ENCODE assay signal across 1 cellular context in the genomic region with DNA sequence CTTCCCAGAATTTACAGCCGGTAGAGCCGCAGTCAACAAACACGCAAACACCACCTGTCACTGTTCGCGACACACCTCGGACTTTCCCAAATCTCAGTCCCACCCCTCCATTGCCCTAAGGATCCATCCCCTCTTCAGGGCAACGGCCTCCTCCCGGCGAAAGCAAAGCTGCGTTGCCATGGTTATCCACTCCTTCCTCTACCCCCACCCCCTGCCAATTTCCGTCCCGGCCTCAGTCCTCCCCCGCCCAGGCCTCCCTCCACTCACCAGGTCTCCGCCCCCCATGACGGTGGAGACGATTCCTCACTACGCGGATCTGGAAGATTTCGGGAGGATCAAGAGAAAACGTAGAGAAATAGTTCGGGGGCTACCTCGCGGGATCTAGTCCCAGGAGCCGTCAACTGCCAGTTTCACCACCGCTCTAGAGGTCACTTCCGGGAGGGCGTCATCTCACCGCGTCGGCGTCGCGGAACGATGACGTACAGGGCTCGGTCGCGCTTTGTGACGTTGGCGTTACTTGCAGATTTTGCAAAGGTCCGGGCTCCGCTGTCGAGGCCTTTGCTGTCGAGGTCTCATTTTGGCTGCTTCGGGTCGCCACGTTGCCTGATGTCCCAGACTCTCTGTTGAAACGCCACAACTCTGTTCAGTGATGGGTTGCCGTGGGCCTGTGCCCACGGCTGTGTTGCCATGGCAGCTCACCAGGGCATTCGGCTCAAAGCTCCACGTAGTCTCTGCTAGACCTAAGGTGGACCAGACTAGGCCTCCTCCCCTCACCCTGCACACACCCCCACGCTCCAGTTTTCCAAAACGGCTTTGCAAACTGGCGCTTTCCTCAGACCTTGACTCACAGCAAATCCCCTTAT.
TF ChIP-seq lines count a peak whose summit lies in the region.

Gene CWC25, minus strand, starts transcription at position 423 of the 863 bp plus-strand sequence. Its CDS starts 138 bp downstream, at position 285.

TF ChIP-seq in GM12878, 131 proteins besides CTCF, POLR2A, EP300 and RAD21 (continued from another document and continues in another):
- TF ChIP-seq, protein P1, sequence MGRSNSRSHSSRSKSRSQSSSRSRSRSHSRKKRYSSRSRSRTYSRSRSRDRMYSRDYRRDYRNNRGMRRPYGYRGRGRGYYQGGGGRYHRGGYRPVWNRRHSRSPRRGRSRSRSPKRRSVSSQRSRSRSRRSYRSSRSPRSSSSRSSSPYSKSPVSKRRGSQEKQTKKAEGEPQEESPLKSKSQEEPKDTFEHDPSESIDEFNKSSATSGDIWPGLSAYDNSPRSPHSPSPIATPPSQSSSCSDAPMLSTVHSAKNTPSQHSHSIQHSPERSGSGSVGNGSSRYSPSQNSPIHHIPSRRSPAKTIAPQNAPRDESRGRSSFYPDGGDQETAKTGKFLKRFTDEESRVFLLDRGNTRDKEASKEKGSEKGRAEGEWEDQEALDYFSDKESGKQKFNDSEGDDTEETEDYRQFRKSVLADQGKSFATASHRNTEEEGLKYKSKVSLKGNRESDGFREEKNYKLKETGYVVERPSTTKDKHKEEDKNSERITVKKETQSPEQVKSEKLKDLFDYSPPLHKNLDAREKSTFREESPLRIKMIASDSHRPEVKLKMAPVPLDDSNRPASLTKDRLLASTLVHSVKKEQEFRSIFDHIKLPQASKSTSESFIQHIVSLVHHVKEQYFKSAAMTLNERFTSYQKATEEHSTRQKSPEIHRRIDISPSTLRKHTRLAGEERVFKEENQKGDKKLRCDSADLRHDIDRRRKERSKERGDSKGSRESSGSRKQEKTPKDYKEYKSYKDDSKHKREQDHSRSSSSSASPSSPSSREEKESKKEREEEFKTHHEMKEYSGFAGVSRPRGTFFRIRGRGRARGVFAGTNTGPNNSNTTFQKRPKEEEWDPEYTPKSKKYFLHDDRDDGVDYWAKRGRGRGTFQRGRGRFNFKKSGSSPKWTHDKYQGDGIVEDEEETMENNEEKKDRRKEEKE (IDR thresholded peaks at IDR 0.05) = no peak
- TF ChIP-seq IKZF2 (IDR thresholded peaks at IDR 0.05) (0 out of 4 replicates have a peak, but pooled peaks of 1 of the 2 experiments have one; percentile 5), MYB (IDR thresholded peaks at IDR 0.05; ENCODE audit: borderline replicate concordance, low read depth, low read length) (peak; percentile 95), NRF1 (conservative IDR thresholded peaks at IDR 0.05; ENCODE audit: low read depth, low read length) (no peak), E2F8 (IDR thresholded peaks at IDR 0.05; ENCODE audit: low read depth, partially characterized antibody) (peak; percentile 97), KAT2A (conservative IDR thresholded peaks at IDR 0.05; ENCODE audit: control insufficient read depth, low read depth, low read length) (no peak), ZNF217 (IDR thresholded peaks at IDR 0.05) (no peak), BRCA1 (IDR thresholded peaks at IDR 0.05; ENCODE audit: low read depth, low read length) (peak; percentile 48), SMARCA5 (IDR thresholded peaks at IDR 0.05) (no peak), SP1 (IDR thresholded peaks at IDR 0.05; ENCODE audit: low read depth, low read length) (peak; percentile 89), CHD4 (IDR thresholded peaks at IDR 0.05) (no peak), SIX5 (IDR thresholded peaks at IDR 0.05; ENCODE audit: low read depth, low read length, severe bottlenecking) (peak; percentile 81), FOS (IDR thresholded peaks at IDR 0.05; ENCODE audit: borderline replicate concordance, extremely low read depth, insufficient read length) (no peak), SMAD1 (IDR thresholded peaks at IDR 0.05; ENCODE audit: low read depth, partially characterized antibody) (no peak), ZSCAN29 (IDR thresholded peaks at IDR 0.05) (no peak), CHD2 (IDR thresholded peaks at IDR 0.05; ENCODE audit: borderline replicate concordance, low read depth, low read length) (peak; percentile 90), ETV6 (conservative IDR thresholded peaks at IDR 0.05 in 1 of 2, IDR thresholded peaks at IDR 0.05 in 1 of 2; ENCODE audit: borderline replicate concordance in 1 of 2, low read depth in 1 of 2) (no peak; a peak in 1 of 4 replicates), GABPA (IDR thresholded peaks at IDR 0.05; ENCODE audit: low read depth) (peak; percentile 90), ZBTB40 (IDR thresholded peaks at IDR 0.05; ENCODE audit: borderline replicate concordance) (peak; percentile 93), BHLHE40 (IDR thresholded peaks at IDR 0.05; ENCODE audit: borderline replicate concordance in 1 of 2, low read depth in 2 of 2, low read length in 1 of 2) (peak; percentile 33 to 52; a peak in 1 of 4 replicates), NFYA (IDR thresholded peaks at IDR 0.05; ENCODE audit: borderline replicate concordance, low read depth, low read length) (no peak), YY1 (IDR thresholded peaks at IDR 0.05; ENCODE audit: low read depth, low read length) (peak; percentile 79), SUZ12 (IDR thresholded peaks at IDR 0.05; ENCODE audit: unreplicated experiment) (no peak), RELA (IDR thresholded peaks at IDR 0.05; ENCODE audit: borderline replicate concordance, partially characterized antibody) (peak; percentile 93), EZH2 (IDR thresholded peaks at IDR 0.05; ENCODE audit: borderline replicate concordance, control insufficient read depth, low read depth, low read length) (no peak), ZBED1 (IDR thresholded peaks at IDR 0.05; ENCODE audit: borderline replicate concordance) (0 out of 2 replicates have a peak, but pooled peaks have one; percentile 27), TARDBP (IDR thresholded peaks at IDR 0.05; ENCODE audit: borderline replicate concordance) (peak; percentile 92), SMC3 (IDR thresholded peaks at IDR 0.05; ENCODE audit: borderline replicate concordance, low read length) (no peak), PML (IDR thresholded peaks at IDR 0.05; ENCODE audit: low read length) (peak; percentile 87; the same call in 1 of the 2 replicates), NR2C1 (IDR thresholded peaks at IDR 0.05) (peak; percentile 91), BMI1 (IDR thresholded peaks at IDR 0.05; ENCODE audit: borderline replicate concordance) (peak; percentile 94)
- TF ChIP-seq, protein P2, sequence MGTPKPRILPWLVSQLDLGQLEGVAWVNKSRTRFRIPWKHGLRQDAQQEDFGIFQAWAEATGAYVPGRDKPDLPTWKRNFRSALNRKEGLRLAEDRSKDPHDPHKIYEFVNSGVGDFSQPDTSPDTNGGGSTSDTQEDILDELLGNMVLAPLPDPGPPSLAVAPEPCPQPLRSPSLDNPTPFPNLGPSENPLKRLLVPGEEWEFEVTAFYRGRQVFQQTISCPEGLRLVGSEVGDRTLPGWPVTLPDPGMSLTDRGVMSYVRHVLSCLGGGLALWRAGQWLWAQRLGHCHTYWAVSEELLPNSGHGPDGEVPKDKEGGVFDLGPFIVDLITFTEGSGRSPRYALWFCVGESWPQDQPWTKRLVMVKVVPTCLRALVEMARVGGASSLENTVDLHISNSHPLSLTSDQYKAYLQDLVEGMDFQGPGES (IDR thresholded peaks at IDR 0.05) = no peak
- TF ChIP-seq, protein P3, sequence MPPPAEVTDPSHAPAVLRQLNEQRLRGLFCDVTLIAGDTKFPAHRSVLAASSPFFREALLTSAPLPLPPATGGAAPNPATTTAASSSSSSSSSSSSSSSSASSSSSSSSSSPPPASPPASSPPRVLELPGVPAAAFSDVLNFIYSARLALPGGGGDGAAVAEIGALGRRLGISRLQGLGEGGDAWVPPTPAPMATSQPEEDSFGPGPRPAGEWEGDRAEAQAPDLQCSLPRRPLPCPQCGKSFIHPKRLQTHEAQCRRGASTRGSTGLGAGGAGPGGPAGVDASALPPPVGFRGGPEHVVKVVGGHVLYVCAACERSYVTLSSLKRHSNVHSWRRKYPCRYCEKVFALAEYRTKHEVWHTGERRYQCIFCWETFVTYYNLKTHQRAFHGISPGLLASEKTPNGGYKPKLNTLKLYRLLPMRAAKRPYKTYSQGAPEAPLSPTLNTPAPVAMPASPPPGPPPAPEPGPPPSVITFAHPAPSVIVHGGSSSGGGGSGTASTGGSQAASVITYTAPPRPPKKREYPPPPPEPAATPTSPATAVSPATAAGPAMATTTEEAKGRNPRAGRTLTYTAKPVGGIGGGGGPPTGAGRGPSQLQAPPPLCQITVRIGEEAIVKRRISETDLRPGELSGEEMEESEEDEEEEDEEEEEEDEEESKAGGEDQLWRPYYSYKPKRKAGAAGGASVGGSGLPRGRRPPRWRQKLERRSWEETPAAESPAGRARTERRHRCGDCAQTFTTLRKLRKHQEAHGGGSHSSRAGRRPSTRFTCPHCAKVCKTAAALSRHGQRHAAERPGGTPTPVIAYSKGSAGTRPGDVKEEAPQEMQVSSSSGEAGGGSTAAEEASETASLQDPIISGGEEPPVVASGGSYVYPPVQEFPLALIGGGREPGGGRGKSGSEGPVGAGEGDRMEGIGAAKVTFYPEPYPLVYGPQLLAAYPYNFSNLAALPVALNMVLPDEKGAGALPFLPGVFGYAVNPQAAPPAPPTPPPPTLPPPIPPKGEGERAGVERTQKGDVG (CRISPR knock-in tag; IDR thresholded peaks at IDR 0.05) = no peak
- TF ChIP-seq, protein P4, sequence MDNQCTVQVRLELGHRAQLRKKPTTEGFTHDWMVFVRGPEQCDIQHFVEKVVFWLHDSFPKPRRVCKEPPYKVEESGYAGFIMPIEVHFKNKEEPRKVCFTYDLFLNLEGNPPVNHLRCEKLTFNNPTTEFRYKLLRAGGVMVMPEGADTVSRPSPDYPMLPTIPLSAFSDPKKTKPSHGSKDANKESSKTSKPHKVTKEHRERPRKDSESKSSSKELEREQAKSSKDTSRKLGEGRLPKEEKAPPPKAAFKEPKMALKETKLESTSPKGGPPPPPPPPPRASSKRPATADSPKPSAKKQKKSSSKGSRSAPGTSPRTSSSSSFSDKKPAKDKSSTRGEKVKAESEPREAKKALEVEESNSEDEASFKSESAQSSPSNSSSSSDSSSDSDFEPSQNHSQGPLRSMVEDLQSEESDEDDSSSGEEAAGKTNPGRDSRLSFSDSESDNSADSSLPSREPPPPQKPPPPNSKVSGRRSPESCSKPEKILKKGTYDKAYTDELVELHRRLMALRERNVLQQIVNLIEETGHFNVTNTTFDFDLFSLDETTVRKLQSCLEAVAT (IDR thresholded peaks at IDR 0.05) = peak; percentile 100
- TF ChIP-seq, protein P5, sequence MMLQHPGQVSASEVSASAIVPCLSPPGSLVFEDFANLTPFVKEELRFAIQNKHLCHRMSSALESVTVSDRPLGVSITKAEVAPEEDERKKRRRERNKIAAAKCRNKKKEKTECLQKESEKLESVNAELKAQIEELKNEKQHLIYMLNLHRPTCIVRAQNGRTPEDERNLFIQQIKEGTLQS (IDR thresholded peaks at IDR 0.05; ENCODE audit: borderline replicate concordance, extremely low read depth, low read depth, low read length) = peak; percentile 100
- TF ChIP-seq, protein P6, sequence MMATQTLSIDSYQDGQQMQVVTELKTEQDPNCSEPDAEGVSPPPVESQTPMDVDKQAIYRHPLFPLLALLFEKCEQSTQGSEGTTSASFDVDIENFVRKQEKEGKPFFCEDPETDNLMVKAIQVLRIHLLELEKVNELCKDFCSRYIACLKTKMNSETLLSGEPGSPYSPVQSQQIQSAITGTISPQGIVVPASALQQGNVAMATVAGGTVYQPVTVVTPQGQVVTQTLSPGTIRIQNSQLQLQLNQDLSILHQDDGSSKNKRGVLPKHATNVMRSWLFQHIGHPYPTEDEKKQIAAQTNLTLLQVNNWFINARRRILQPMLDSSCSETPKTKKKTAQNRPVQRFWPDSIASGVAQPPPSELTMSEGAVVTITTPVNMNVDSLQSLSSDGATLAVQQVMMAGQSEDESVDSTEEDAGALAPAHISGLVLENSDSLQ (IDR thresholded peaks at IDR 0.05) = peak; percentile 82
